21 cellular contexts compared by ENCODE assay signal in the genomic region with DNA sequence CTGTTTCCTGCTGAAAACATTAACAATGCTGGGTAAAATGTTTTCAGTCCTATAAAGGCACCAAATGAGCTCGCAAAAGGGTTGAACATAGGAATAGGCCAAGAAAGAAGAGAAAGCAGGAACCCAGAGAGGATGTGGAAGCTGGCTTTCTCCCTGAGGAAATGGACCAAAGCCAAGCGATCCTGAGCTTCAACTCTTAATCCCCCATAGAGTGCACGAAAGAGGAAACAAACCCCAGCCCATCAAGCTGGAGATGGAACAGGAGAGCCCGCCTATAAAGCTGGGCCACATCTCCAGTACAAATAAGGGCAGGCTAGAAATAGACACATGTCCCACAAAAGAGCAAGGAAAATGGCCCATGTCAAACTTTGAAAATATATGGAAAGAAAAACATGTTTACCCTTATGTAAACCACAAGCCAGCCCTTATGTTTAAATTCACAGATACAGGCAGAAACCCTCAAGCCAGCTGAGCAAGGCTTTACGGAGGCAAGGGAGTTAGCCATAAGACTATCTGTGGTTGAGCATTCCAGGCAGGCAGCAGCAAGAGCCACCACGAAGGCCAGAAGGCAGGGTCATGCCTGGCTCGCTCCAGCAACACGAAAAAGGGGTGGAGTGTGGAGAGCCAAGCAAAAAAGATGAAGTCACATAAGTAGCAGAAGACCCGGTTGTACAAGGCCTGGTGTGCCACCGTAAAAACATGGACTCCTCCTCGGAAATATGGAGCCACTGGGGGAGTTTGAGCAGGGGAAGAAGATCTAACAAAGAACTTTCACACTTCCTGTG. TPM values are rescaled to one million over a fixed set of nuclear protein-coding genes. Genes with fewer than 3 reads are reported as not detected.
DNase-seq lines count a peak whose midpoint lies in the region; ATAC-seq, FAIRE-seq and TF ChIP-seq lines count a peak whose summit lies in the region.
"Had no signal": no experiment of that assay in that cellular context is flagged by ENCODE, and none has a peak within 500 bp of the region (broad histone marks: within the 10 kb centered on the region; RNA-seq: fewer than 3 reads in every experiment).

No MANE protein-coding gene starts in this region.

- 70% methylated on average over 11 of the region's 11 CpGs for WGBS in A549 (ENCODE audit: missing lambda C conversion rate)
- 53% methylated on average over 4 of the region's 11 CpGs; no CpG with 5 or more reads in 1 of the 2 experiments for WGBS in IMR-90 (ENCODE audit: extremely low coverage in 2 of 2, insufficient read length in 1 of 2), 2 experiments

- H2BK120ac ChIP-seq in IMR-90 (ENCODE audit: low read depth, low read length): peak overlapping the region; percentile 1; the same call in 1 of the 2 replicates

- peak overlapping the region; percentile 76 for H2AFZ ChIP-seq in IMR-90 (replicated peaks; ENCODE audit: low read length, poor library complexity)

- no peak overlapping the region for H3K9ac ChIP-seq in IMR-90 (ENCODE audit: low read depth, low read length)

- TF ChIP-seq EP300 in A549 (IDR thresholded peaks at IDR 0.05): no peak

- peak overlapping the region; percentile 21; the same call in 1 of the 2 replicates for H3K18ac ChIP-seq in IMR-90 (ENCODE audit: low read depth, low read length)

- H3K27me3 ChIP-seq in IMR-90 (ENCODE audit: control insufficient read depth, insufficient read depth, low read length): no peaks in the 10 kb centered on the region
- H3K27me3 ChIP-seq: esophagus muscularis mucosa, spleen, upper lobe of left lung had no signal

- TF ChIP-seq RAD21 in A549 (conservative IDR thresholded peaks at IDR 0.05 in 1 of 2, IDR thresholded peaks at IDR 0.05 in 1 of 2) (no peak), IMR-90 (IDR thresholded peaks at IDR 0.05; ENCODE audit: low read length) (no peak)

- no peak overlapping the region for H3K4me3 ChIP-seq in A549
- H3K4me3 ChIP-seq in IMR-90 (ENCODE audit: insufficient read depth, low read depth, low read length): no peak overlapping the region
- H3K4me3 ChIP-seq in astrocyte of the spinal cord (ENCODE audit: low read depth, low read length): no peak overlapping the region
- H3K4me3 ChIP-seq: esophagus muscularis mucosa, spleen, upper lobe of left lung had no signal

- peaks cover 3% of the 10 kb centered on the region for H3K9me3 Mint-ChIP-seq in mesothelial cell of epicardium
- H3K9me3 Mint-ChIP-seq: activated CD4-positive, alpha-beta T cell treated with anti-CD3 and anti-CD28 coated beads, Interleukin-2, amount 10 ng/mL, durations not matched to agents 24 days and 14 days; activated naive CD4-positive, alpha-beta T cell treated with anti-CD3 and anti-CD28 coated beads for 36 hours; stimulated activated memory B cell treated with anti-CD40 and anti-IgM and Interleukin-4, amounts not matched to agents 10 μg/mL and 1 μg/mL and 100 μg/mL, for 72 hours had no signal

- H3K9me1 ChIP-seq in IMR-90 (ENCODE audit: insufficient read depth, low read length): peaks cover 3% of the 10 kb centered on the region; the same call in 1 of the 2 replicates

- H3K23ac ChIP-seq in IMR-90 (ENCODE audit: low read depth, low read length): no peak overlapping the region

- POLR2A ChIA-PET in A549 (lab: Yijun Ruan, JAX): no interaction called here
- POLR2A ChIA-PET in IMR-90 (lab: Charles Lee; ENCODE audit: unreplicated experiment): no interaction called here

- no peak for TF ChIP-seq POLR2A in A549 (IDR thresholded peaks at IDR 0.05; ENCODE audit: low read length)
- no peak for TF ChIP-seq POLR2A in IMR-90 (IDR thresholded peaks at IDR 0.05; ENCODE audit: low read depth, low read length)

- ATAC-seq in A549: peak; percentile 22 to 40; a peak in 2 of 6 replicates
- peak; percentile 89 for ATAC-seq in IMR-90 (ENCODE audit: low read depth)
- ATAC-seq: left ventricle myocardium superior; stimulated activated memory B cell treated with anti-CD40 and anti-IgM and Interleukin-4, amounts not matched to agents 10 μg/mL and 1 μg/mL and 100 μg/mL, for 72 hours had no signal

- H3K27ac Mint-ChIP-seq in mesothelial cell of epicardium: no peak overlapping the region
- H3K27ac Mint-ChIP-seq: activated CD4-positive, alpha-beta T cell treated with anti-CD3 and anti-CD28 coated beads, Interleukin-2, amount 10 ng/mL, durations not matched to agents 24 days and 14 days; activated naive CD4-positive, alpha-beta T cell treated with anti-CD3 and anti-CD28 coated beads for 36 hours; brain; stimulated activated memory B cell treated with anti-CD40 and anti-IgM and Interleukin-4, amounts not matched to agents 10 μg/mL and 1 μg/mL and 100 μg/mL, for 72 hours had no signal

- H3K9me3 ChIP-seq in A549: no peaks in the 10 kb centered on the region
- no peaks in the 10 kb centered on the region for H3K9me3 ChIP-seq in IMR-90 (ENCODE audit: control insufficient read depth, insufficient read depth, low read length)
- H3K9me3 ChIP-seq: esophagus muscularis mucosa, spleen, upper lobe of left lung had no signal

- no peak overlapping the region for H3K4me3 Mint-ChIP-seq in mesothelial cell of epicardium
- H3K4me3 Mint-ChIP-seq: activated CD4-positive, alpha-beta T cell treated with anti-CD3 and anti-CD28 coated beads, Interleukin-2, amount 10 ng/mL, durations not matched to agents 24 days and 14 days; activated naive CD4-positive, alpha-beta T cell treated with anti-CD3 and anti-CD28 coated beads for 36 hours; brain; stimulated activated memory B cell treated with anti-CD40 and anti-IgM and Interleukin-4, amounts not matched to agents 10 μg/mL and 1 μg/mL and 100 μg/mL, for 72 hours had no signal

- no peak for DNase-seq in A549 (ENCODE audit: low read depth in 1 of 2, low spot score in 1 of 2)
- peak; percentile 56 for DNase-seq in IMR-90
- DNase-seq in astrocyte of the spinal cord (ENCODE audit: low read depth, low spot score): peak; percentile 13
- peak; percentile 34 for DNase-seq in kidney tubule cell (ENCODE audit: low spot score)
- DNase-seq in NCI-H1092 (lab: John Stamatoyannopoulos, UW): no peak
- DNase-seq in C1 segment of cervical spinal cord (lab: John Stamatoyannopoulos, UW): no peak
- no peak for DNase-seq in RCC 7860 (ENCODE audit: low spot score)
- no peak for DNase-seq in mesothelial cell of epicardium (ENCODE audit: low spot score in 2 of 2, unreplicated experiment in 2 of 2)
- DNase-seq: activated CD4-positive, alpha-beta T cell treated with anti-CD3 and anti-CD28 coated beads, Interleukin-2, amount 10 ng/mL, durations not matched to agents 24 days and 14 days; activated naive CD4-positive, alpha-beta T cell treated with anti-CD3 and anti-CD28 coated beads for 36 hours; activated T-cell treated with anti-CD3 and anti-CD28 coated beads for 4 hours; Kasumi-1; left ventricle myocardium superior; NCI-H1930; NCI-H510A; spleen; T-helper 9 cell; upper lobe of left lung had no signal

- no peaks in the 10 kb centered on the region for H3K36me3 Mint-ChIP-seq in mesothelial cell of epicardium
- H3K36me3 Mint-ChIP-seq: brain; stimulated activated memory B cell treated with anti-CD40 and anti-IgM and Interleukin-4, amounts not matched to agents 10 μg/mL and 1 μg/mL and 100 μg/mL, for 72 hours had no signal

- peak overlapping the region; percentile 26; the same call in 1 of the 2 replicates for H2BK20ac ChIP-seq in IMR-90 (ENCODE audit: low read depth, low read length)

- no peak overlapping the region for H3K4ac ChIP-seq in IMR-90 (ENCODE audit: low read depth, low read length)

- H3K27ac ChIP-seq in A549 (no peak overlapping the region), IMR-90 (ENCODE audit: insufficient read depth, low read length) (no peak overlapping the region)
- H3K27ac ChIP-seq: esophagus muscularis mucosa, spleen, upper lobe of left lung had no signal

- H3K27me3 Mint-ChIP-seq in mesothelial cell of epicardium (ENCODE audit: low read depth): peaks cover 3% of the 10 kb centered on the region
- H3K27me3 Mint-ChIP-seq: stimulated activated memory B cell treated with anti-CD40 and anti-IgM and Interleukin-4, amounts not matched to agents 10 μg/mL and 1 μg/mL and 100 μg/mL, for 72 hours had no signal

- no peaks in the 10 kb centered on the region for H3K79me1 ChIP-seq in IMR-90 (ENCODE audit: low read depth in 1 of 2, low read length in 2 of 2)

- no TSS peak for BruUV-seq in IMR-90 (replicated peaks; lab: Mats Ljungman, UMichigan)

- H3K56ac ChIP-seq in IMR-90 (ENCODE audit: extremely low read depth, insufficient read depth, low read length): no peak overlapping the region

- H4K20me1 ChIP-seq in IMR-90 (ENCODE audit: insufficient read depth, low read length): no peaks in the 10 kb centered on the region

- FAIRE-seq in A549 (lab: Jason Lieb, UNC) (no peak), RCC 7860 (lab: Jason Lieb, UNC) (no peak)

- no peak for TF ChIP-seq CTCF in A549 (IDR thresholded peaks at IDR 0.05)
- TF ChIP-seq CTCF in IMR-90 (conservative IDR thresholded peaks at IDR 0.05; ENCODE audit: low read depth, low read length): no peak
- TF ChIP-seq CTCF in astrocyte of the spinal cord (IDR thresholded peaks at IDR 0.05; ENCODE audit: low read depth, low read length): no peak
- TF ChIP-seq CTCF in mesothelial cell of epicardium (IDR thresholded peaks at IDR 0.05; ENCODE audit: unreplicated experiment): no peak

- CTCF ChIA-PET in A549 (lab: Yijun Ruan, JAX): interaction anchor here (0.9 to 6.6 kb wide), 6 partner anchors 11 to 394 kb away, joined by 3 to 83 read pairs (median 7); no protein-coding TSS in a partner anchor
- CTCF ChIA-PET in IMR-90 (lab: Yijun Ruan, JAX): interaction anchor here (1.4 kb wide), 1 partner anchor 12 kb away, joined by 5 read pairs; no protein-coding TSS in a partner anchor

- intact Hi-C loops in IMR-90 (cut with micrococcal nuclease): no loop called here

- no peak overlapping the region for H3K4me2 ChIP-seq in A549
- no peak overlapping the region for H3K4me2 ChIP-seq in IMR-90 (ENCODE audit: low read depth, low read length)

- H3K4me1 ChIP-seq in A549: no peaks in the 10 kb centered on the region
- H3K4me1 ChIP-seq in IMR-90 (ENCODE audit: control insufficient read depth, insufficient read depth, low read length): peaks cover 3% of the 10 kb centered on the region; the same call in 1 of the 2 replicates
- H3K4me1 ChIP-seq: upper lobe of left lung had no signal

- dilution Hi-C loops in IMR-90 (cut with HindIII; ENCODE audit: low sequenced_read_pairs, unreplicated experiment): no loop called here

- no peaks in the 10 kb centered on the region for H3K4me1 Mint-ChIP-seq in mesothelial cell of epicardium
- H3K4me1 Mint-ChIP-seq: brain had no signal

- no peak overlapping the region for H2AK5ac ChIP-seq in IMR-90 (ENCODE audit: low read depth, low read length)

- no peak overlapping the region for H2BK5ac ChIP-seq in IMR-90 (ENCODE audit: low read depth, low read length, poor library complexity, severe bottlenecking)

- in situ Hi-C loops in IMR-90 (cut with MboI; ENCODE audit: low sequenced_read_pairs) (no loop called here), astrocyte of the spinal cord (cut with HindIII; ENCODE audit: low sequenced_read_pairs) (no loop called here)

- H3K36me3 ChIP-seq in IMR-90 (ENCODE audit: control insufficient read depth, insufficient read depth, low read length): no peaks in the 10 kb centered on the region
- H3K36me3 ChIP-seq: esophagus muscularis mucosa, spleen, upper lobe of left lung had no signal

- peak overlapping the region; percentile 5; the same call in 1 of the 2 replicates for H4K5ac ChIP-seq in IMR-90 (ENCODE audit: low read depth, low read length)

- H2BK15ac ChIP-seq in IMR-90 (ENCODE audit: low read depth, low read length): no peak overlapping the region

- H2AK9ac ChIP-seq in IMR-90 (replicated peaks; ENCODE audit: low read depth, low read length, poor library complexity): no peak overlapping the region

- H3K14ac ChIP-seq in IMR-90 (replicated peaks; ENCODE audit: low read depth, low read length): no peak overlapping the region

- peak overlapping the region in 1 of 2 experiments; percentile 22; a peak in 2 of 4 replicates for H4K8ac ChIP-seq in IMR-90 (ENCODE audit: low read depth in 2 of 2, low read length in 2 of 2)

- no peak overlapping the region for H4K91ac ChIP-seq in IMR-90 (ENCODE audit: insufficient read depth, low read depth, low read length)

RNA-seq across cellular contexts. Expression of a gene that starts 27.9 kb away (rescaled TPM):
- 72.7 and 80.5 TPM in 2 replicates for polyA plus RNA-seq in A549 (2011; rRNA removed)
- 95.5 and 97.0 TPM in 2 replicates for polyA plus RNA-seq in A549 (2012; cell fraction: cytosol; rRNA removed)
- polyA plus RNA-seq in A549 (2012; cell fraction: nucleus; rRNA removed): 32.6 and 50.6 TPM in 2 replicates
- 88.4 to 98.3 TPM (median 96.9 TPM) in 3 replicates for polyA plus RNA-seq in A549 (2017; fragmentation: RNase III; extraction: RNeasy Plus Mini Kit Qiagen cat#74134 plus additional on column Dnase treatment)
- polyA minus RNA-seq in A549 (2011; rRNA and poly(A)+ RNA removed): 36.1 and 44.1 TPM in 2 replicates
- total RNA-seq in IMR-90 (2012; rRNA removed): 123 and 141 TPM in 2 replicates
- polyA plus RNA-seq in IMR-90 (2012; rRNA removed): 95.3 and 115 TPM in 2 replicates
- polyA plus RNA-seq in IMR-90 (2012; cell fraction: cytosol; rRNA removed): 87.6 and 167 TPM in 2 replicates
- polyA plus RNA-seq in IMR-90 (2012; cell fraction: nucleus; rRNA removed; ENCODE audit: low replicate concordance): 24.9 and 50.0 TPM in 2 replicates
- total RNA-seq in mesothelial cell of epicardium: 27.6 to 29.4 TPM (median 28.4 TPM) in 3 replicates

Comparison
In these comparisons a context has a peak if more than half of its experiments do, and no peak if none do; other contexts are left out.
1. DNase-seq: peak in IMR-90 (single experiment), astrocyte of the spinal cord (single experiment) and kidney tubule cell (single experiment); none in A549 (0 of 2), NCI-H1092 (single experiment), C1 segment of cervical spinal cord (0 of 14), RCC 7860 (single experiment) and mesothelial cell of epicardium (0 of 2).